ENCODE assay signal across 18 cellular contexts in the genomic region with DNA sequence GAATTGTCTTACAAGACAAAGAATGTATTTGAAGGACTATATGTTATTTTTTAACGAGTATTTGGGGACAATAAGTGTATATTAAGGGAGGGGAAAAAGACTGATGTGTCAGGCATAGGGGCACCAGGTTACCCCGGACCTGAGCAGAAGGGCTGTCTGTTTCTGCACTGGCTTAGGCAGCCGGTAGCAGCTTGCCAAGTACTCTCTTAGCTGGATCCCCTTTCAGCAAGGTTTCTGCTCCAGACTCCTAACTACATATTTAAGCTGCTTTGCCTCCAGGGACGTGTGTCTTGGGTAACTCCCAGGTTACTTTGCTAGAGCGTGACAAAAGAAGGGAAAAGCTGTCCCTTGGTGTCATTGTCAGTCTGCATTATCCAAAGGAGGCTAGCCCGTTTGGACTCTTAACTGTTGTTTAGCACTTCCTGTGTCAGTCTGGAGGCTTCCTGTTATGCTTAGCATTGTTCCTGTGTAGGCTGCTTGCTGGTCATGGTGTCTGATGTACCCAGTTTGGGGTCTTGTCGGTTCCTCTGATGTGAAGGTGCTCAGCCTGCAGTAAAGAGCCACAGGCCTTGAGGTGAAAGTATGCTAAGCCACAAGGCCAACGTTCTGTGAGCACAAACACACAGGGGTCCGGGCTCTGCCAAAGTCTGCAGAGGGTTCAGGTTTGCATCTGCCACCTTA. TPM values are rescaled to one million over a fixed set of nuclear protein-coding genes. Genes with fewer than 3 reads are reported as not detected.
DNase-seq lines count a peak whose midpoint lies in the region; ATAC-seq lines count a peak whose summit lies in the region.
"Had no signal": no experiment of that assay in that cellular context is flagged by ENCODE, and none has a peak within 500 bp of the region (broad histone marks: within the 10 kb centered on the region; RNA-seq: fewer than 3 reads in every experiment).

No MANE protein-coding gene starts in this region.

- DNase-seq in activated CD8-positive, alpha-beta memory T cell treated with anti-CD3 and anti-CD28 coated beads for 24 hours: peak; percentile 64
- no peak for DNase-seq in activated CD8-positive, alpha-beta memory T cell treated with anti-CD3 and anti-CD28 coated beads, Interleukin-2, amount 50 U/mL, for 4 hours
- peak; percentile 34 for DNase-seq in activated gamma-delta T cell treated with anti-CD3 and anti-CD28 coated beads, Interleukin-2, amount 50 U/mL, for 16 hours (ENCODE audit: low read depth)
- DNase-seq in naive thymus-derived CD4-positive, alpha-beta T cell: peak in 5 of 9 donors; percentile 22 to 33 (median 27)
- DNase-seq in stimulated activated CD4-positive, alpha-beta T cell treated with anti-CD3 and anti-CD28 coated beads, Interleukin-4, amount 100 ng/mL, for 1 hour: no peak
- DNase-seq in amniotic stem cell (lab: John Stamatoyannopoulos, UW): no peak
- DNase-seq: lower lobe of right lung, NCI-H1930, nephron progenitor cell, retina, SW 1271, tibial artery had no signal

- no peak overlapping the region for H3K4me3 ChIP-seq in naive thymus-derived CD4-positive, alpha-beta T cell (ENCODE audit: low read length)
- H3K4me3 ChIP-seq: A549, breast epithelium, lower lobe of right lung, tibial artery had no signal

- POLR2A ChIA-PET in naive thymus-derived CD4-positive, alpha-beta T cell (lab: Charles Lee): interaction anchor here (0.6 to 3.0 kb wide), 6 partner anchors 9 to 75 kb away, joined by 3 to 7 read pairs (median 4); a partner anchor contains a TSS

- H3K27ac Mint-ChIP-seq in IgD-negative memory B cell: peak overlapping the region in 2 of 3 donors; percentile 65 to 86
- peak overlapping the region; percentile 67 to 97 (median 90) for H3K27ac Mint-ChIP-seq in naive thymus-derived CD4-positive, alpha-beta T cell

- H3K36me3 Mint-ChIP-seq in IgD-negative memory B cell: peaks cover 8% of the 10 kb centered on the region
- H3K36me3 Mint-ChIP-seq in naive thymus-derived CD4-positive, alpha-beta T cell: peaks cover 6 to 70% (median 39%) of the 10 kb centered on the region in 5 donors

- peak overlapping the region; percentile 57 for H3K27ac ChIP-seq in naive thymus-derived CD4-positive, alpha-beta T cell (ENCODE audit: low read depth, low read length)
- H3K27ac ChIP-seq: A549, breast epithelium, lower lobe of right lung, tibial artery had no signal

- H3K4me1 ChIP-seq in naive thymus-derived CD4-positive, alpha-beta T cell (ENCODE audit: control insufficient read depth in 2 of 2, insufficient read depth in 2 of 2, low read length in 2 of 2): peaks cover 32 to 42% of the 10 kb centered on the region in 2 donors
- H3K4me1 ChIP-seq: A549, breast epithelium, lower lobe of right lung, tibial artery had no signal

- H3K4me1 Mint-ChIP-seq in IgD-negative memory B cell: peaks cover 7 to 26% (median 13%) of the 10 kb centered on the region in 3 donors
- H3K4me1 Mint-ChIP-seq in naive thymus-derived CD4-positive, alpha-beta T cell: peaks cover 13 to 64% (median 44%) of the 10 kb centered on the region in 7 donors
- H3K4me1 Mint-ChIP-seq: WTC11 had no signal

- CTCF ChIA-PET in naive thymus-derived CD4-positive, alpha-beta T cell (lab: Charles Lee): no interaction called here

- peaks cover 3% of the 10 kb centered on the region for H3K27me3 Mint-ChIP-seq in IgD-negative memory B cell
- no peaks in the 10 kb centered on the region for H3K27me3 Mint-ChIP-seq in naive thymus-derived CD4-positive, alpha-beta T cell

- no peaks in the 10 kb centered on the region for H3K9me3 ChIP-seq in naive thymus-derived CD4-positive, alpha-beta T cell (ENCODE audit: control insufficient read depth in 2 of 3, low read length in 3 of 3)
- H3K9me3 ChIP-seq: lower lobe of right lung, tibial artery had no signal

- H3K9me3 Mint-ChIP-seq in IgD-negative memory B cell: no peaks in the 10 kb centered on the region
- no peaks in the 10 kb centered on the region for H3K9me3 Mint-ChIP-seq in naive thymus-derived CD4-positive, alpha-beta T cell
- H3K9me3 Mint-ChIP-seq: WTC11 had no signal

- peak overlapping the region in 1 of 4 donors; percentile 4 for H3K4me3 Mint-ChIP-seq in IgD-negative memory B cell
- H3K4me3 Mint-ChIP-seq in naive thymus-derived CD4-positive, alpha-beta T cell: peak overlapping the region; percentile 43 to 68 (median 60)
- H3K4me3 Mint-ChIP-seq: nephron progenitor cell, WTC11 had no signal

- intact Hi-C loops in naive thymus-derived CD4-positive, alpha-beta T cell (cut with micrococcal nuclease): no loop called here

- peak; percentile 86 for ATAC-seq in naive thymus-derived CD4-positive, alpha-beta T cell
- no peak for ATAC-seq in HG03025 (IDR thresholded peaks at IDR 0.05; ENCODE audit: low FRiP score, unreplicated experiment)
- ATAC-seq: A549, WTC11 had no signal

- H3K27me3 ChIP-seq in naive thymus-derived CD4-positive, alpha-beta T cell (ENCODE audit: control insufficient read depth in 2 of 2, insufficient read depth in 2 of 2, low read length in 2 of 2): no peaks in the 10 kb centered on the region
- H3K27me3 ChIP-seq: tibial artery had no signal

- H3K36me3 ChIP-seq in naive thymus-derived CD4-positive, alpha-beta T cell (ENCODE audit: control insufficient read depth in 2 of 3, insufficient read depth in 3 of 3, low read length in 3 of 3): peaks cover 0 to 40% (median 8%) of the 10 kb centered on the region in 3 experiments
- H3K36me3 ChIP-seq: breast epithelium had no signal

RNA-seq across cellular contexts. Expression of a gene that starts 11.6 kb away (rescaled TPM):
- 73.8 TPM for polyA plus RNA-seq in IgD-negative memory B cell
- total RNA-seq in naive thymus-derived CD4-positive, alpha-beta T cell: 10 to 100 TPM in 1 of 5 experiments, 1 to 10 TPM in 4; 1.1 to 70.5 (median 1.5) TPM
- polyA plus RNA-seq in naive thymus-derived CD4-positive, alpha-beta T cell: 1 to 10 TPM in 1 of 2 donors, under 1 TPM in 1; 0.84 to 1.5 TPM
- total RNA-seq: breast epithelium, M059J had no signal
- polyA plus RNA-seq: A549 had no signal

RNA-seq across cellular contexts. Expression of a gene that starts 28.4 kb away (rescaled TPM):
- polyA plus RNA-seq in IgD-negative memory B cell: 0.38 TPM
- total RNA-seq in naive thymus-derived CD4-positive, alpha-beta T cell: 10 to 100 TPM in 2 of 5 experiments, 1 to 10 TPM in 3; 2.5 to 14.7 (median 6.4) TPM
- under 1 TPM; 0.08 to 0.84 TPM for polyA plus RNA-seq in naive thymus-derived CD4-positive, alpha-beta T cell

Comparison
In these comparisons a context has a peak if more than half of its experiments do, and no peak if none do; other contexts are left out.
1. DNase-seq: peak in activated CD8-positive, alpha-beta memory T cell treated with anti-CD3 and anti-CD28 coated beads for 24 hours (single experiment), activated gamma-delta T cell treated with anti-CD3 and anti-CD28 coated beads, Interleukin-2, amount 50 U/mL, for 16 hours (single experiment) and naive thymus-derived CD4-positive, alpha-beta T cell (5 of 9); none in activated CD8-positive, alpha-beta memory T cell treated with anti-CD3 and anti-CD28 coated beads, Interleukin-2, amount 50 U/mL, for 4 hours (single experiment), stimulated activated CD4-positive, alpha-beta T cell treated with anti-CD3 and anti-CD28 coated beads, Interleukin-4, amount 100 ng/mL, for 1 hour (single experiment) and amniotic stem cell (single experiment).
2. RNA of a gene that starts 11.6 kb away (polyA plus RNA-seq): 73.8 TPM in IgD-negative memory B cell (single experiment); 0.84 to 1.5 TPM in naive thymus-derived CD4-positive, alpha-beta T cell; every median in the first group is over 10 times any median in the second.